18 cellular contexts compared by ENCODE assay signal in the genomic region with DNA sequence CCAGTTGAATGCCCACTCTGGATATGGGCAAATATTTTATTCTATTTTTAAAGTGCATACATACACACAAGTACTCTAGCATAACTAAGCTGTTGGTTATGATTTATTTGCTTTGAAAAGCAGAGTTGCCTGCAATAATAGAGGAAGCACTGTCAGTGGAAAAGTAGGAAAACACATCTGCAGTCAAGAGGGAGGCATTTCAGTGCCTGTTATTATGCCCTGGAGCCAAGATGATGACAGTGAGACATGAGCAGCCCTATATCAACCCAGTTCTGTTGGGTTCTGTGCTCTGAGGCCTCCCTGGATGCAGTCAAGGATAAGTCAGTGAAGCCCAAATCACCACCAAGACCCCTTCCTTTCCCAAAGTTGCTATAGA.
DNase-seq lines count a peak whose midpoint lies in the region; ATAC-seq and TF ChIP-seq lines count a peak whose summit lies in the region.
"Had no signal": no experiment of that assay in that cellular context is flagged by ENCODE, and none has a peak within 500 bp of the region (broad histone marks: within the 10 kb centered on the region; RNA-seq: fewer than 3 reads in every experiment).

No MANE protein-coding gene starts in this region.

- peaks cover 0 to 4% (median 0%) of the 10 kb centered on the region in 5 experiments for H3K9me3 Mint-ChIP-seq in brain
- no peaks in the 10 kb centered on the region for H3K9me3 Mint-ChIP-seq in natural killer cell
- H3K9me3 Mint-ChIP-seq: activated CD8-positive, alpha-beta T cell treated with anti-CD3 and anti-CD28 coated beads for 36 hours; activated naive CD8-positive, alpha-beta T cell treated with anti-CD3 and anti-CD28 coated beads, Interleukin-2, amount 50 U/mL, for 24 hours; central memory CD8-positive, alpha-beta T cell; effector memory CD8-positive, alpha-beta T cell; H9 had no signal

- POLR2A ChIA-PET in HCT116 (lab: Charles Lee) = interaction anchor here (1.1 to 3.0 kb wide), 5 partner anchors 11 to 271 kb away, joined by 4 to 14 read pairs (median 4); no protein-coding TSS in a partner anchor

- H3K36me3 Mint-ChIP-seq in brain (no peaks in the 10 kb centered on the region), natural killer cell (no peaks in the 10 kb centered on the region)
- H3K36me3 Mint-ChIP-seq: naive thymus-derived CD8-positive, alpha-beta T cell had no signal

- intact Hi-C loops in HCT116 (cut with micrococcal nuclease) (no loop called here), natural killer cell (cut with micrococcal nuclease) (no loop called here)

- no peaks in the 10 kb centered on the region for H3K79me2 ChIP-seq in HCT116 (ENCODE audit: insufficient read depth, low read length)
- H3K79me2 ChIP-seq in osteoblast (ENCODE audit: insufficient read depth, low read length) = no peaks in the 10 kb centered on the region

- no peaks in the 10 kb centered on the region for H3K36me3 ChIP-seq in HCT116 (ENCODE audit: control insufficient read depth in 1 of 2, insufficient read depth in 2 of 2, low read length in 2 of 2)
- H3K36me3 ChIP-seq in osteoblast (ENCODE audit: insufficient read depth, low read length) = no peaks in the 10 kb centered on the region

- peak overlapping the region; percentile 43 for H3K27ac ChIP-seq in 22Rv1
- H3K27ac ChIP-seq in HCT116 (ENCODE audit: low read depth, low read length) = peak overlapping the region; percentile 86
- H3K27ac ChIP-seq in osteoblast (ENCODE audit: low read depth, low read length) = peak overlapping the region; percentile 22

- no peak for TF ChIP-seq POLR2A in HCT116 (IDR thresholded peaks at IDR 0.05; ENCODE audit: borderline replicate concordance, extremely low read depth, insufficient read depth, insufficient read length)

- H3K27me3 Mint-ChIP-seq in brain (no peaks in the 10 kb centered on the region), natural killer cell (ENCODE audit: low read depth in 2 of 2) (peaks cover 15 to 17% of the 10 kb centered on the region in 2 donors)

- H3K27ac Mint-ChIP-seq in brain (peak overlapping the region in 3 of 5 experiments; percentile 39 to 73 (median 43)), natural killer cell (no peak overlapping the region)
- H3K27ac Mint-ChIP-seq: activated CD8-positive, alpha-beta T cell treated with anti-CD3 and anti-CD28 coated beads for 36 hours; activated naive CD8-positive, alpha-beta T cell treated with anti-CD3 and anti-CD28 coated beads, Interleukin-2, amount 50 U/mL, for 24 hours; effector memory CD8-positive, alpha-beta T cell; H9 had no signal

- H3K9me3 ChIP-seq in HCT116 (ENCODE audit: control insufficient read depth in 1 of 2, insufficient read depth in 1 of 2, low read depth in 1 of 2, low read length in 2 of 2) (no peaks in the 10 kb centered on the region), osteoblast (ENCODE audit: low read depth, low read length) (no peaks in the 10 kb centered on the region)

- peak overlapping the region; percentile 63 for H3K4me2 ChIP-seq in HCT116 (ENCODE audit: low read length)
- H3K4me2 ChIP-seq in osteoblast (ENCODE audit: insufficient read depth, low read length) = no peak overlapping the region

- peak overlapping the region; percentile 49 for H3K9ac ChIP-seq in HCT116 (ENCODE audit: low read length)

- H4K20me1 ChIP-seq in HCT116 (ENCODE audit: insufficient read depth) (no peaks in the 10 kb centered on the region), osteoblast (ENCODE audit: insufficient read depth, low read length) (no peaks in the 10 kb centered on the region)

- H3K4me3 ChIP-seq in HCT116 (replicated peaks in 1 of 2; ENCODE audit: low read depth in 1 of 2, low read length in 2 of 2) (no peak overlapping the region), osteoblast (ENCODE audit: insufficient read depth, low read length) (no peak overlapping the region)

- H3K4me1 ChIP-seq in HCT116 (ENCODE audit: control insufficient read depth in 1 of 2, insufficient read depth in 2 of 2, low read length in 2 of 2) (peaks cover 83 to 92% of the 10 kb centered on the region in 2 experiments), osteoblast (ENCODE audit: insufficient read depth, low read length) (peaks cover 38% of the 10 kb centered on the region)

- TF ChIP-seq CTCF in 22Rv1 (IDR thresholded peaks at IDR 0.05) = no peak
- TF ChIP-seq CTCF in HCT116 (IDR thresholded peaks at IDR 0.05 in 2 of 3, conservative IDR thresholded peaks at IDR 0.05 in 1 of 3; ENCODE audit: borderline replicate concordance in 1 of 3, insufficient read depth in 1 of 3, low read depth in 2 of 3, low read length in 2 of 3) = no peak
- no peak for TF ChIP-seq CTCF in brain (conservative IDR thresholded peaks at IDR 0.05)
- no peak for TF ChIP-seq CTCF in osteoblast (IDR thresholded peaks at IDR 0.05; ENCODE audit: extremely low read depth, low read depth, low read length)
- TF ChIP-seq CTCF in natural killer cell (IDR thresholded peaks at IDR 0.05) = no peak

- TF ChIP-seq RAD21 in HCT116 (IDR thresholded peaks at IDR 0.05; ENCODE audit: low read depth) = no peak

- CTCF ChIA-PET in HCT116 (lab: Charles Lee) = interaction anchor here (0.7 to 1.8 kb wide), 6 partner anchors 9 to 361 kb away, joined by 3 to 4 read pairs (median 4); no protein-coding TSS in a partner anchor

- no TSS peak for BruUV-seq in HCT116 (replicated peaks; lab: Mats Ljungman, UMichigan)

- DNase-seq in HCT116 (ENCODE audit: low read depth, low spot score) (no peak), osteoblast (ENCODE audit: insufficient read length, low spot score, missing footprints) (no peak), natural killer cell (no peak)
- no peak for DNase-seq in stimulated activated CD4-positive, alpha-beta T cell treated with anti-CD3 and anti-CD28 coated beads, Interleukin-4, amount 100 ng/mL, for 24 hours
- no peak for DNase-seq in activated CD4-positive, CD25-positive, alpha-beta regulatory T cell (lab: John Stamatoyannopoulos, UW)
- DNase-seq: activated CD8-positive, alpha-beta T cell treated with anti-CD3 and anti-CD28 coated beads for 36 hours; activated naive CD8-positive, alpha-beta T cell treated with anti-CD3 and anti-CD28 coated beads, Interleukin-2, amount 50 U/mL, for 24 hours; AML-193; effector memory CD8-positive, alpha-beta T cell; H9; naive thymus-derived CD8-positive, alpha-beta T cell; NCI-H1694 treated with DMSO at 0.1 percent for 48 hours; retina; SW 1271 had no signal

- ATAC-seq in HCT116 (0 out of 2 replicates have a peak, but pooled peaks have one; percentile 13), natural killer cell (no peak), HG03159 (IDR thresholded peaks at IDR 0.05; ENCODE audit: unreplicated experiment) (no peak)
- ATAC-seq: activated CD8-positive, alpha-beta T cell treated with anti-CD3 and anti-CD28 coated beads for 36 hours; activated naive CD8-positive, alpha-beta T cell treated with anti-CD3 and anti-CD28 coated beads, Interleukin-2, amount 50 U/mL, for 24 hours; effector memory CD8-positive, alpha-beta T cell; naive thymus-derived CD8-positive, alpha-beta T cell had no signal

- RAD21 ChIA-PET in HCT116 (lab: Charles Lee; ENCODE audit: low non-redundant PET in 1 of 2, low total read pairs in 2 of 2, uncharacterized antibody in 2 of 2, unreplicated experiment in 2 of 2) = no interaction called here

- H3K27me3 ChIP-seq in HCT116 (ENCODE audit: insufficient read depth, low read length) (no peaks in the 10 kb centered on the region), osteoblast (ENCODE audit: insufficient read depth, low read length) (no peaks in the 10 kb centered on the region)

- H3K4me3 Mint-ChIP-seq in brain (no peak overlapping the region), natural killer cell (no peak overlapping the region)
- H3K4me3 Mint-ChIP-seq: activated CD8-positive, alpha-beta T cell treated with anti-CD3 and anti-CD28 coated beads for 36 hours; activated naive CD8-positive, alpha-beta T cell treated with anti-CD3 and anti-CD28 coated beads, Interleukin-2, amount 50 U/mL, for 24 hours; central memory CD8-positive, alpha-beta T cell; effector memory CD8-positive, alpha-beta T cell; H9; naive thymus-derived CD8-positive, alpha-beta T cell had no signal

- H2AFZ ChIP-seq in HCT116 (ENCODE audit: low read depth, low read length, poor library complexity, severe bottlenecking) (peak overlapping the region; percentile 27), osteoblast (ENCODE audit: low read length) (peak overlapping the region; percentile 32)

- peaks cover 40% of the 10 kb centered on the region for H3K4me1 Mint-ChIP-seq in brain
- H3K4me1 Mint-ChIP-seq in natural killer cell = no peaks in the 10 kb centered on the region
- H3K4me1 Mint-ChIP-seq: activated naive CD8-positive, alpha-beta T cell treated with anti-CD3 and anti-CD28 coated beads, Interleukin-2, amount 50 U/mL, for 24 hours; central memory CD8-positive, alpha-beta T cell; naive thymus-derived CD8-positive, alpha-beta T cell had no signal

- no peaks in the 10 kb centered on the region for H3K9me2 ChIP-seq in HCT116 (ENCODE audit: insufficient read depth)

TF ChIP-seq in HCT116, 20 proteins besides CTCF, POLR2A, EP300 and RAD21 (continues in another document):
- TF ChIP-seq SP1 (IDR thresholded peaks at IDR 0.05; ENCODE audit: low read depth) (no peak), POLR2AphosphoS5 (IDR thresholded peaks at IDR 0.05; ENCODE audit: low read depth, low read length) (no peak), ZNF274 (IDR thresholded peaks at IDR 0.05; ENCODE audit: low read depth, low read length) (no peak), ELF1 (IDR thresholded peaks at IDR 0.05; ENCODE audit: borderline replicate concordance, low read depth) (no peak), FOSL1 (IDR thresholded peaks at IDR 0.05; ENCODE audit: low read depth) (no peak), ZFX (IDR thresholded peaks at IDR 0.05) (no peak), SRF (IDR thresholded peaks at IDR 0.05; ENCODE audit: low read depth) (no peak), EZH2phosphoT487 (IDR thresholded peaks at IDR 0.05; ENCODE audit: borderline replicate concordance) (no peak), EZH2 (IDR thresholded peaks at IDR 0.05) (no peak), SIN3A (IDR thresholded peaks at IDR 0.05; ENCODE audit: low read depth) (no peak)
- TF ChIP-seq, protein P1, sequence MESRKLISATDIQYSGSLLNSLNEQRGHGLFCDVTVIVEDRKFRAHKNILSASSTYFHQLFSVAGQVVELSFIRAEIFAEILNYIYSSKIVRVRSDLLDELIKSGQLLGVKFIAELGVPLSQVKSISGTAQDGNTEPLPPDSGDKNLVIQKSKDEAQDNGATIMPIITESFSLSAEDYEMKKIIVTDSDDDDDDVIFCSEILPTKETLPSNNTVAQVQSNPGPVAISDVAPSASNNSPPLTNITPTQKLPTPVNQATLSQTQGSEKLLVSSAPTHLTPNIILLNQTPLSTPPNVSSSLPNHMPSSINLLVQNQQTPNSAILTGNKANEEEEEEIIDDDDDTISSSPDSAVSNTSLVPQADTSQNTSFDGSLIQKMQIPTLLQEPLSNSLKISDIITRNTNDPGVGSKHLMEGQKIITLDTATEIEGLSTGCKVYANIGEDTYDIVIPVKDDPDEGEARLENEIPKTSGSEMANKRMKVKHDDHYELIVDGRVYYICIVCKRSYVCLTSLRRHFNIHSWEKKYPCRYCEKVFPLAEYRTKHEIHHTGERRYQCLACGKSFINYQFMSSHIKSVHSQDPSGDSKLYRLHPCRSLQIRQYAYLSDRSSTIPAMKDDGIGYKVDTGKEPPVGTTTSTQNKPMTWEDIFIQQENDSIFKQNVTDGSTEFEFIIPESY (IDR thresholded peaks at IDR 0.05; ENCODE audit: extremely low read depth, insufficient replicate concordance, low read length) = no peak

Comparison
In these comparisons a context has a peak if more than half of its experiments do, and no peak if none do; other contexts are left out.
1. H3K27ac ChIP-seq: peak in every context shown above with its lines; median percentile 86 in HCT116; 43 in 22Rv1; 22 in osteoblast.
2. H3K27ac Mint-ChIP-seq: peak in brain (3 of 5); none in natural killer cell (0 of 2).